In genomic region chr3:133662256-133662773, GRCh38 we compare ENCODE assay signal across 8 cellular contexts. TPM values are rescaled to one million over a fixed set of nuclear protein-coding genes. Genes with fewer than 3 reads are reported as not detected.
DNase-seq lines count a peak whose midpoint lies in the region; ATAC-seq and TF ChIP-seq lines count a peak whose summit lies in the region.

No MANE protein-coding gene starts in this region.

- H3K4me2 ChIP-seq in neural progenitor cell: peak overlapping the region; percentile 86

- H3K4me3 Mint-ChIP-seq in activated CD4-positive, alpha-beta T cell treated with anti-CD3 and anti-CD28 coated beads, Interleukin-2, amount 10 ng/mL, durations not matched to agents 7 days and 5 days: peak overlapping the region; percentile 100
- H3K4me3 Mint-ChIP-seq in neural progenitor cell: peak overlapping the region; percentile 96

- H3K9ac ChIP-seq in neural progenitor cell: peak overlapping the region; percentile 72

- peak overlapping the region; percentile 99 for H3K27ac Mint-ChIP-seq in activated CD4-positive, alpha-beta T cell treated with anti-CD3 and anti-CD28 coated beads, Interleukin-2, amount 10 ng/mL, durations not matched to agents 7 days and 5 days
- H3K27ac Mint-ChIP-seq in neural progenitor cell: no peak overlapping the region

- H3K4me3 ChIP-seq in GM08714 (ENCODE audit: low read length): peak overlapping the region; percentile 94
- peak overlapping the region; percentile 68 to 81 for H3K4me3 ChIP-seq in foreskin fibroblast (ENCODE audit: low read depth in 1 of 2, low read length in 2 of 2)
- peak overlapping the region; percentile 84 for H3K4me3 ChIP-seq in neural progenitor cell

- TF ChIP-seq CTCF in 22Rv1 (IDR thresholded peaks at IDR 0.05): peak; percentile 40
- TF ChIP-seq CTCF in foreskin fibroblast (IDR thresholded peaks at IDR 0.05; ENCODE audit: low read depth, low read length): no peak
- TF ChIP-seq CTCF in neural progenitor cell (IDR thresholded peaks at IDR 0.05): no peak

- H3K79me2 ChIP-seq in neural progenitor cell (ENCODE audit: low read depth): peaks cover 45% of the 10 kb centered on the region

- ATAC-seq in HG02610 (IDR thresholded peaks at IDR 0.05; ENCODE audit: unreplicated experiment): peak; percentile 30

- no peaks in the 10 kb centered on the region for H3K9me3 Mint-ChIP-seq in activated CD4-positive, alpha-beta T cell treated with anti-CD3 and anti-CD28 coated beads, Interleukin-2, amount 10 ng/mL, durations not matched to agents 7 days and 5 days
- no peaks in the 10 kb centered on the region for H3K9me3 Mint-ChIP-seq in neural progenitor cell

- peaks cover 11% of the 10 kb centered on the region for H3F3A ChIP-seq in neural progenitor cell (ENCODE audit: low read depth)

- peaks cover 24% of the 10 kb centered on the region for H3K36me3 Mint-ChIP-seq in activated CD4-positive, alpha-beta T cell treated with anti-CD3 and anti-CD28 coated beads, Interleukin-2, amount 10 ng/mL, durations not matched to agents 7 days and 5 days (ENCODE audit: low read depth)
- no peaks in the 10 kb centered on the region for H3K36me3 Mint-ChIP-seq in neural progenitor cell

- CTCF ChIA-PET in activated CD4-positive, alpha-beta T cell treated with anti-CD3 and anti-CD28 coated beads, Interleukin-2, amount 10 ng/mL, durations not matched to agents 7 days and 5 days (lab: Charles Lee): interaction anchor here (1.0 to 1.5 kb wide), 3 partner anchors 9 to 171 kb away, joined by 3 read pairs; no protein-coding TSS in a partner anchor

- H3K27me3 Mint-ChIP-seq in activated CD4-positive, alpha-beta T cell treated with anti-CD3 and anti-CD28 coated beads, Interleukin-2, amount 10 ng/mL, durations not matched to agents 7 days and 5 days: no peaks in the 10 kb centered on the region
- peaks cover 5% of the 10 kb centered on the region for H3K27me3 Mint-ChIP-seq in neural progenitor cell (ENCODE audit: insufficient read depth, low read depth)

- peaks cover 47% of the 10 kb centered on the region for H3K4me1 Mint-ChIP-seq in activated CD4-positive, alpha-beta T cell treated with anti-CD3 and anti-CD28 coated beads, Interleukin-2, amount 10 ng/mL, durations not matched to agents 7 days and 5 days
- peaks cover 29% of the 10 kb centered on the region for H3K4me1 Mint-ChIP-seq in neural progenitor cell

- H2AFZ ChIP-seq in neural progenitor cell (replicated peaks): peak overlapping the region; percentile 63

- H3K27ac ChIP-seq in 22Rv1 (peak overlapping the region; percentile 82), neural progenitor cell (no peak overlapping the region)

- no peaks in the 10 kb centered on the region for H3K9me3 ChIP-seq in neural progenitor cell (ENCODE audit: low read depth)

- POLR2A ChIA-PET in activated CD4-positive, alpha-beta T cell treated with anti-CD3 and anti-CD28 coated beads, Interleukin-2, amount 10 ng/mL, durations not matched to agents 7 days and 5 days (lab: Charles Lee): no interaction called here

- peaks cover 6% of the 10 kb centered on the region for H3K36me3 ChIP-seq in neural progenitor cell

- H3K27me3 ChIP-seq in neural progenitor cell: no peaks in the 10 kb centered on the region

- DNase-seq in NCI-H1694 (lab: John Stamatoyannopoulos, UW) (peak; percentile 21), foreskin fibroblast (peak in 1 of 2 donors; percentile 19), neural progenitor cell (ENCODE audit: low spot score) (peak; percentile 15), NCI-H2029 treated with DMSO at 0.1 percent for 48 hours (lab: John Stamatoyannopoulos, UW) (no peak)
- peak; percentile 30 for DNase-seq in activated CD4-positive, alpha-beta T cell treated with anti-CD3 and anti-CD28 coated beads, Interleukin-2, amount 10 ng/mL, durations not matched to agents 7 days and 5 days

- H3K4me1 ChIP-seq in neural progenitor cell: peaks cover 16% of the 10 kb centered on the region

- H4K20me1 ChIP-seq in neural progenitor cell (ENCODE audit: low read depth): peaks cover 6% of the 10 kb centered on the region

RNA-seq across cellular contexts. Expression of gene TOPBP1, which starts 0.6 kb away (rescaled TPM):
- total RNA-seq in activated CD4-positive, alpha-beta T cell treated with anti-CD3 and anti-CD28 coated beads, Interleukin-2, amount 10 ng/mL, durations not matched to agents 7 days and 5 days: 10 to 100 TPM; 82.1 to 95.1 TPM
- total RNA-seq in neural progenitor cell (ENCODE audit: low replicate concordance): 56.0 and 67.7 TPM in 2 replicates
